In the genomic region with DNA sequence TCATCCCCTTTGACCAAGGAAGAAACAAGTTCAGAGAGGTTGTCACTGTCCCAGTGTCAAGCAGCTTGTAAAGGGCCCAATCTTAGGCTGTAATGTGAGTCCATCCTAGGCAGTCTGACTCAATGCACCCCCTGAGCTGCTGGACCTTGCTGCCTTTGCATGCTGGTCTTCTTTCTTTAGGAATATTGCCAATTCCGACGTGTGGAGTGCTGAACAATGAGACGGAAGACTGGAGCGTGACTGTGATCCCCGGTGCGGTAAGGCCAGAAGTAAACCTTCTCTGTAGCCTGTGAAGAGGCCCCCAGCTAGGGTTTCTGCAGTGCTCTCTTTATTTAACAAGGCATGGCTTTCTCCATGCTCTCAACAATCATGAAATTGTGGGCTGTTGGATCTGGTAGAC, we compare ENCODE assay signal across 7 cellular contexts. TPM values are rescaled to one million over a fixed set of nuclear protein-coding genes. Genes with fewer than 3 reads are reported as not detected.
DNase-seq lines count a peak whose midpoint lies in the region; ATAC-seq and TF ChIP-seq lines count a peak whose summit lies in the region.
"Had no signal": no experiment of that assay in that cellular context is flagged by ENCODE, and none has a peak within 500 bp of the region (broad histone marks: within the 10 kb centered on the region; RNA-seq: fewer than 3 reads in every experiment).

No MANE protein-coding gene starts in this region.

- ATAC-seq in HG03095 (IDR thresholded peaks at IDR 0.05; ENCODE audit: unreplicated experiment) = no peak

- intact Hi-C loops in MCF 10A (cut with micrococcal nuclease) = no loop called here

- H3K4me1 Mint-ChIP-seq in MCF 10A (ENCODE audit: insufficient read depth, unreplicated experiment) = peaks cover 16% of the 10 kb centered on the region

- H3K36me3 ChIP-seq in HUES6 (ENCODE audit: control insufficient read depth, insufficient read depth, low read length) = peaks cover 9% of the 10 kb centered on the region
- no peaks in the 10 kb centered on the region for H3K36me3 ChIP-seq in parathyroid adenoma (ENCODE audit: control insufficient read depth, insufficient read depth, low read length)

- H3K9me3 Mint-ChIP-seq in MCF 10A (ENCODE audit: unreplicated experiment) = no peaks in the 10 kb centered on the region
- H3K9me3 Mint-ChIP-seq: activated naive CD4-positive, alpha-beta T cell treated with anti-CD3 and anti-CD28 coated beads, Interleukin-2, amount 50 U/mL, for 72 hours had no signal

- H3K9ac ChIP-seq in HUES6 (ENCODE audit: low read length) (no peak overlapping the region), parathyroid adenoma (no peak overlapping the region)

- no peaks in the 10 kb centered on the region for H3K27me3 Mint-ChIP-seq in MCF 10A (ENCODE audit: insufficient read depth, unreplicated experiment)

- H3K27me3 ChIP-seq in HUES6 (ENCODE audit: control insufficient read depth, insufficient read depth, low read length) = no peaks in the 10 kb centered on the region
- H3K27me3 ChIP-seq in parathyroid adenoma (ENCODE audit: control insufficient read depth, insufficient read depth, low read length) = no peaks in the 10 kb centered on the region

- H3K27ac ChIP-seq in HUES6 (ENCODE audit: low read depth, low read length) = no peak overlapping the region
- H3K27ac ChIP-seq in parathyroid adenoma = no peak overlapping the region

- no peaks in the 10 kb centered on the region for H3K79me2 ChIP-seq in parathyroid adenoma

- H3K4me1 ChIP-seq in HUES6 (ENCODE audit: control insufficient read depth, insufficient read depth, low read length) (peaks cover 5% of the 10 kb centered on the region; the same call in 1 of the 2 replicates), parathyroid adenoma (no peaks in the 10 kb centered on the region)

- peak overlapping the region; percentile 99 for H3K4me2 ChIP-seq in parathyroid adenoma (ENCODE audit: low read length)

- H3K4me3 ChIP-seq in HUES6 (ENCODE audit: low read depth, low read length) = peak overlapping the region; percentile 81
- H3K4me3 ChIP-seq in parathyroid adenoma (ENCODE audit: low read depth, low read length) = peak overlapping the region; percentile 86

- BruUV-seq in MCF 10A (replicated peaks; lab: Mats Ljungman, UMichigan) = no TSS peak

- CTCF ChIA-PET in MCF 10A (lab: Yijun Ruan, JAX) = no interaction called here

- TF ChIP-seq CTCF in MCF 10A (IDR thresholded peaks at IDR 0.05; ENCODE audit: unreplicated experiment) (no peak), parathyroid adenoma (IDR thresholded peaks at IDR 0.05) (no peak)

- no peak overlapping the region for H3K27ac Mint-ChIP-seq in MCF 10A (ENCODE audit: low read depth, unreplicated experiment)

- POLR2A ChIA-PET in MCF 10A (lab: Yijun Ruan, JAX) = interaction anchor here (0.6 to 1.8 kb wide), 4 partner anchors 11 to 439 kb away, joined by 3 to 26 read pairs (median 5); a partner anchor contains a TSS

- DNase-seq in MCF 10A (ENCODE audit: unreplicated experiment) (no peak), AML-193 (lab: John Stamatoyannopoulos, UW) (no peak), nucleus accumbens (lab: John Stamatoyannopoulos, UW) (no peak)

- no peaks in the 10 kb centered on the region for H3K9me3 ChIP-seq in HUES6 (ENCODE audit: control insufficient read depth, insufficient read depth, low read depth, low read length)
- H3K9me3 ChIP-seq in parathyroid adenoma (ENCODE audit: control insufficient read depth, low read length) = no peaks in the 10 kb centered on the region

- H3K4me3 Mint-ChIP-seq in MCF 10A (ENCODE audit: unreplicated experiment) = peak overlapping the region; percentile 79

- H2AFZ ChIP-seq in parathyroid adenoma = peak overlapping the region; percentile 98

- peaks cover 31% of the 10 kb centered on the region for H3K36me3 Mint-ChIP-seq in MCF 10A (ENCODE audit: insufficient read depth, unreplicated experiment)
- H3K36me3 Mint-ChIP-seq: activated naive CD4-positive, alpha-beta T cell treated with anti-CD3 and anti-CD28 coated beads, Interleukin-2, amount 50 U/mL, for 72 hours had no signal

RNA-seq across cellular contexts. Expression of a gene that starts 1.0 kb away (rescaled TPM):
- 5.0 and 9.4 TPM in 2 replicates for total RNA-seq in MCF 10A (2022)

RNA-seq across cellular contexts. Expression of a gene that starts 38.2 kb away (rescaled TPM):
- total RNA-seq in MCF 10A (2022) = 76.9 and 85.0 TPM in 2 replicates

RNA-seq across cellular contexts. Expression of a gene that starts 38.4 kb away (rescaled TPM):
- total RNA-seq in MCF 10A (2022) = 38.9 and 47.3 TPM in 2 replicates

RNA-seq across cellular contexts. Expression of a gene that starts 40.3 kb away (rescaled TPM):
- 21.4 and 23.1 TPM in 2 replicates for total RNA-seq in MCF 10A (2022)
